ENCODE assay signal across 12 cellular contexts in genomic region chr13:99347911-99348451, GRCh38. TPM values are rescaled to one million over a fixed set of nuclear protein-coding genes. Genes with fewer than 3 reads are reported as not detected.
DNase-seq lines count a peak whose midpoint lies in the region; ATAC-seq, FAIRE-seq and TF ChIP-seq lines count a peak whose summit lies in the region.
"Had no signal": no experiment of that assay in that cellular context is flagged by ENCODE, and none has a peak within 500 bp of the region (broad histone marks: within the 10 kb centered on the region; RNA-seq: fewer than 3 reads in every experiment).

No MANE protein-coding gene starts in this region.

- H3K36me3 Mint-ChIP-seq in naive thymus-derived CD4-positive, alpha-beta T cell, result peaks cover 21 to 65% (median 52%) of the 10 kb centered on the region in 5 donors

- no peak for TF ChIP-seq CTCF in spleen (IDR thresholded peaks at IDR 0.05 in 8 of 11, conservative IDR thresholded peaks at IDR 0.05 in 3 of 11)

- H3K27ac Mint-ChIP-seq in naive thymus-derived CD4-positive, alpha-beta T cell, result peak overlapping the region; percentile 30 to 99 (median 96)

- intact Hi-C loops in naive thymus-derived CD4-positive, alpha-beta T cell (cut with micrococcal nuclease), result no loop called here
- intact Hi-C loops in spleen (cut with DNase I; ENCODE audit: low total_unique reads), result no loop called here

- peaks cover 5 to 52% (median 7%) of the 10 kb centered on the region in 3 experiments for H3K36me3 ChIP-seq in naive thymus-derived CD4-positive, alpha-beta T cell (ENCODE audit: control insufficient read depth in 2 of 3, insufficient read depth in 3 of 3, low read length in 3 of 3)
- H3K36me3 ChIP-seq in spleen, result peaks cover 0 to 99% (median 30%) of the 10 kb centered on the region in 6 donors

- peaks cover 30 to 36% of the 10 kb centered on the region in 2 donors for H3K4me1 ChIP-seq in naive thymus-derived CD4-positive, alpha-beta T cell (ENCODE audit: control insufficient read depth in 2 of 2, insufficient read depth in 2 of 2, low read length in 2 of 2)
- peaks cover 0 to 59% (median 35%) of the 10 kb centered on the region in 6 donors for H3K4me1 ChIP-seq in spleen
- H3K4me1 ChIP-seq: parathyroid adenoma had no signal

- no peaks in the 10 kb centered on the region for H3K9me3 ChIP-seq in naive thymus-derived CD4-positive, alpha-beta T cell (ENCODE audit: control insufficient read depth in 2 of 3, low read length in 3 of 3)
- no peaks in the 10 kb centered on the region for H3K9me3 ChIP-seq in spleen

- H3K4me1 Mint-ChIP-seq in naive thymus-derived CD4-positive, alpha-beta T cell, result peaks cover 42 to 98% (median 89%) of the 10 kb centered on the region in 7 donors

- CTCF ChIA-PET in naive thymus-derived CD4-positive, alpha-beta T cell (lab: Charles Lee), result interaction anchor here (0.9 to 1.6 kb wide), 7 partner anchors 24 to 172 kb away, joined by 3 to 5 read pairs (median 3); no protein-coding TSS in a partner anchor

- H3K27me3 Mint-ChIP-seq in naive thymus-derived CD4-positive, alpha-beta T cell, result no peaks in the 10 kb centered on the region

- peak overlapping the region in 2 of 10 donors; percentile 17 to 48 for H3K4me3 Mint-ChIP-seq in naive thymus-derived CD4-positive, alpha-beta T cell

- 80 to 85% (median 82%) methylated on average over 8 of the region's 8 CpGs for WGBS in spleen, 5 donors

- H3K27ac ChIP-seq in naive thymus-derived CD4-positive, alpha-beta T cell (ENCODE audit: low read depth, low read length), result peak overlapping the region; percentile 41
- peak overlapping the region in 4 of 8 donors; percentile 8 to 46 (median 28) for H3K27ac ChIP-seq in spleen
- H3K27ac ChIP-seq: parathyroid adenoma had no signal

- in situ Hi-C loops in ACHN (cut with HindIII; ENCODE audit: low pct_ligation_motif_present, low pct_unique_long_range_greater_than_20kb, low sequenced_read_pairs), result no loop called here

- TF ChIP-seq POLR2A in spleen (IDR thresholded peaks at IDR 0.05), result no peak

- peaks cover 0 to 7% (median 0%) of the 10 kb centered on the region in 11 donors for H3K9me3 Mint-ChIP-seq in naive thymus-derived CD4-positive, alpha-beta T cell

- FAIRE-seq in GM18507 (lab: Jason Lieb, UNC), result peak; percentile 64

- ATAC-seq in GM21619 (IDR thresholded peaks at IDR 0.05; ENCODE audit: unreplicated experiment) (peak; percentile 49), HG03439 (IDR thresholded peaks at IDR 0.05; ENCODE audit: unreplicated experiment) (peak; percentile 70)
- no peak for ATAC-seq in naive thymus-derived CD4-positive, alpha-beta T cell

- no peak for DNase-seq in GM18507 (ENCODE audit: extremely low spot score, insufficient read length, low read depth)
- DNase-seq in naive thymus-derived CD4-positive, alpha-beta T cell, result no peak
- DNase-seq in ACHN, result no peak
- no peak for DNase-seq in NCI-H82 treated with DMSO at 0.1 percent for 48 hours (lab: John Stamatoyannopoulos, UW; ENCODE audit: unreplicated experiment)
- no peak for DNase-seq in mucosa of gallbladder (ENCODE audit: low spot score)
- DNase-seq in spleen, result no peak
- DNase-seq: GF-D8, H7, OCI-M1 had no signal

- POLR2A ChIA-PET in naive thymus-derived CD4-positive, alpha-beta T cell (lab: Charles Lee), result interaction anchor here (0.8 to 2.5 kb wide), 9 partner anchors 8 to 77 kb away, joined by 3 to 8 read pairs (median 5); no protein-coding TSS in a partner anchor

- H3K4me3 ChIP-seq in naive thymus-derived CD4-positive, alpha-beta T cell (ENCODE audit: low read length), result no peak overlapping the region
- H3K4me3 ChIP-seq in spleen, result no peak overlapping the region

- H3K27me3 ChIP-seq in naive thymus-derived CD4-positive, alpha-beta T cell (ENCODE audit: control insufficient read depth in 2 of 2, insufficient read depth in 2 of 2, low read length in 2 of 2), result no peaks in the 10 kb centered on the region
- no peaks in the 10 kb centered on the region for H3K27me3 ChIP-seq in spleen (replicated peaks in 1 of 7)

RNA-seq across cellular contexts. Expression of gene GPR183, which starts 40.8 kb away (rescaled TPM):
- total RNA-seq in naive thymus-derived CD4-positive, alpha-beta T cell, result 100 to 1,000 TPM in 4 of 5 experiments, 10 to 100 TPM in 1; 26.8 to 231 (median 112) TPM
- polyA plus RNA-seq in naive thymus-derived CD4-positive, alpha-beta T cell, result 100 to 1,000 TPM; 234 to 241 TPM
- total RNA-seq in mucosa of gallbladder (11.7 TPM), spleen (10 to 100 TPM; 29.1 to 83.6 (median 53.4) TPM)
- 10 to 100 TPM; 56.0 to 68.0 (median 60.6) TPM for polyA plus RNA-seq in spleen
- total RNA-seq: H7 had no signal
